In the genomic region with DNA sequence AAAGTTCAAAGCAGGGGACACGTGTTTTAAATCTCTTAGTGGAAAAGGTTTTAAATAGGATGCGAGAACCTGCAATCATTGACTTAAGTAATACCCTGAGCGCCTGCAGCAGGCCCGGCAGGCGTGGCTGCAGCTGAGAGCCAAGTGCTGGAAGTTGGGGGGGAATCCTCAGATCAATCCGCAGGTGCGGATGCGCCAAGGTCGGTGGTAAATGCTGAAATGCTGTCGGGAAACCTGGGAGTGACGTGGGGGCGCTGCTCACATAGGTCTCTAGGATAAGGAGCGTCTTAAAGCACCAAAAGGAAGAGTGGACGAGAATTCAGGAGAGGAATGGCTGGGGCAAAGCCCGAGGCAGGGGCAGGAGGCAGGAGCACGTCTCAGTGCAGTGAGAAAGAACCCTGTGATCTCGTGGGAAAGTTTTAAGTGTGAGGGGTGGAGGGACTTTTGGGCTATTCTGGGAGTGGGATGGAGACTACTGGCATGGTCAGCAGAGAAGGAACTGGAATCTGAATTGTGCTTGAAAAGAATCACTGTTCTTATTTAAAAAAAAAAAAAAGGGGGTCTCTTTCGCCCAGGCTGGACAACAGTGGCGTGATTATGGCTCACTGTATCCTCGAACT, we compare ENCODE assay signal across 8 cellular contexts. TPM values are rescaled to one million over a fixed set of nuclear protein-coding genes. Genes with fewer than 3 reads are reported as not detected.
DNase-seq lines count a peak whose midpoint lies in the region; ATAC-seq and TF ChIP-seq lines count a peak whose summit lies in the region.

No MANE protein-coding gene starts in this region.

- CTCF ChIA-PET in CD4-positive, alpha-beta memory T cell (lab: Charles Lee; ENCODE audit: partially characterized antibody), result interaction anchor here (1.3 to 6.6 kb wide), 4 partner anchors 10 to 44 kb away, joined by 3 to 46 read pairs (median 4); partner anchors contain the start of gene GPR132
- CTCF ChIA-PET in HEK293T (lab: Yijun Ruan, JAX), result interaction anchor here (0.9 to 1.5 kb wide), 2 partner anchors 15 to 24 kb away, joined by 5 to 11 read pairs; no protein-coding TSS in a partner anchor

- intact Hi-C loops in CD4-positive, alpha-beta memory T cell (cut with micrococcal nuclease), result loop anchor here (1.0 to 5.0 kb wide), 10 partner anchors 12 to 1304 kb away; partner anchors contain the start of genes BRF1, CLBA1, GPR132 and SIVA1

- H3K9me3 Mint-ChIP-seq in CD4-positive, alpha-beta memory T cell, result no peaks in the 10 kb centered on the region

- H3K36me3 Mint-ChIP-seq in CD4-positive, alpha-beta memory T cell, result peaks cover 0 to 12% of the 10 kb centered on the region in 2 donors

- no peaks in the 10 kb centered on the region for H3K9me3 ChIP-seq in CD4-positive, alpha-beta memory T cell (ENCODE audit: control insufficient read depth in 1 of 2, low read length in 2 of 2)
- H3K9me3 ChIP-seq in iPS-18a (ENCODE audit: control insufficient read depth, low read depth, low read length) (no peaks in the 10 kb centered on the region), skeletal muscle tissue (ENCODE audit: control insufficient read depth in 3 of 3, low read length in 3 of 3) (no peaks in the 10 kb centered on the region)

- H3K36me3 ChIP-seq in CD4-positive, alpha-beta memory T cell (ENCODE audit: insufficient read depth, low read length), result no peaks in the 10 kb centered on the region
- H3K36me3 ChIP-seq in iPS-18a (ENCODE audit: control insufficient read depth, low read depth, low read length), result no peaks in the 10 kb centered on the region
- H3K36me3 ChIP-seq in skeletal muscle tissue (ENCODE audit: control insufficient read depth in 3 of 3, insufficient read depth in 3 of 3, low read length in 3 of 3), result no peaks in the 10 kb centered on the region

- H3K4me3 Mint-ChIP-seq in CD4-positive, alpha-beta memory T cell, result peak overlapping the region; percentile 88 to 94 (median 90)

- no peak for DNase-seq in CD4-positive, alpha-beta memory T cell
- DNase-seq in HEK293T (ENCODE audit: extremely low spot score) (no peak), NOMO-1 (lab: John Stamatoyannopoulos, UW; ENCODE audit: unreplicated experiment in 2 of 2) (peak; percentile 42 to 64)

- peak overlapping the region; percentile 61 for H3K27ac ChIP-seq in CD4-positive, alpha-beta memory T cell (ENCODE audit: low read depth, low read length)
- H3K27ac ChIP-seq in angular gyrus (ENCODE audit: low read depth, low read length), result peak overlapping the region; percentile 62
- H3K27ac ChIP-seq in iPS-18a (ENCODE audit: low read length), result peak overlapping the region; percentile 19
- peak overlapping the region; percentile 52 for H3K27ac ChIP-seq in skeletal muscle tissue (ENCODE audit: low read depth, low read length)

- peak overlapping the region; percentile 91 for H3K9ac ChIP-seq in iPS-18a (ENCODE audit: low read length)
- H3K9ac ChIP-seq in skeletal muscle tissue (ENCODE audit: low read depth in 1 of 3, low read length in 3 of 3), result peak overlapping the region; percentile 82 to 90 (median 89)

- H3K27me3 Mint-ChIP-seq in CD4-positive, alpha-beta memory T cell, result peaks cover 0 to 1% of the 10 kb centered on the region in 2 donors

- H3K27ac Mint-ChIP-seq in CD4-positive, alpha-beta memory T cell, result peak overlapping the region; percentile 92 to 97 (median 94)

- H3K4me1 Mint-ChIP-seq in CD4-positive, alpha-beta memory T cell, result peaks cover 24 to 82% (median 53%) of the 10 kb centered on the region in 4 donors

- ATAC-seq in GM19452 (IDR thresholded peaks at IDR 0.05; ENCODE audit: unreplicated experiment), result no peak
- ATAC-seq in HG02763 (IDR thresholded peaks at IDR 0.05; ENCODE audit: unreplicated experiment), result no peak

- POLR2A ChIA-PET in CD4-positive, alpha-beta memory T cell (lab: Charles Lee; ENCODE audit: partially characterized antibody), result interaction anchor here (0.6 to 4.9 kb wide), 11 partner anchors 7 to 279 kb away, joined by 3 to 70 read pairs (median 8); partner anchors contain the start of genes BRF1, CLBA1 and GPR132
- POLR2A ChIA-PET in HEK293T (lab: Yijun Ruan, JAX), result interaction anchor here (0.9 to 2.9 kb wide), 6 partner anchors 12 to 54 kb away, joined by 3 to 57 read pairs (median 11); partner anchors contain the start of gene CLBA1

- peak overlapping the region; percentile 61 to 71 for H3K4me3 ChIP-seq in CD4-positive, alpha-beta memory T cell (ENCODE audit: low read length in 2 of 2)
- H3K4me3 ChIP-seq in iPS-18a (ENCODE audit: low read length) (peak overlapping the region; percentile 85), skeletal muscle tissue (ENCODE audit: low read length in 3 of 3) (peak overlapping the region; percentile 77 to 88 (median 87))

- no peaks in the 10 kb centered on the region for H3K27me3 ChIP-seq in CD4-positive, alpha-beta memory T cell (ENCODE audit: insufficient read depth, low read length)
- H3K27me3 ChIP-seq in iPS-18a (ENCODE audit: control insufficient read depth, insufficient read depth, low read length) (no peaks in the 10 kb centered on the region), skeletal muscle tissue (ENCODE audit: control insufficient read depth in 3 of 3, insufficient read depth in 3 of 3, low read length in 3 of 3) (no peaks in the 10 kb centered on the region)

- H3K4me1 ChIP-seq in CD4-positive, alpha-beta memory T cell (ENCODE audit: insufficient read depth, low read length), result peaks cover 68% of the 10 kb centered on the region
- H3K4me1 ChIP-seq in iPS-18a (ENCODE audit: control insufficient read depth, low read depth, low read length), result peaks cover 14% of the 10 kb centered on the region
- peaks cover 20 to 29% (median 20%) of the 10 kb centered on the region in 3 donors for H3K4me1 ChIP-seq in skeletal muscle tissue (ENCODE audit: control insufficient read depth in 3 of 3, insufficient read depth in 3 of 3, low read length in 3 of 3)

TF ChIP-seq in HEK293T, 16 proteins besides CTCF, POLR2A, EP300 and RAD21:
- TF ChIP-seq L3MBTL2 (conservative IDR thresholded peaks at IDR 0.05) (peak; percentile 86), SUZ12 (IDR thresholded peaks at IDR 0.05) (no peak)

RNA-seq across cellular contexts. Expression of gene CDCA4, which starts 0.9 kb away (rescaled TPM):
- total RNA-seq in CD4-positive, alpha-beta memory T cell, result 10 to 100 TPM; 17.1 to 19.0 TPM
- polyA plus RNA-seq in CD4-positive, alpha-beta memory T cell, result 10 to 100 TPM; 18.7 to 20.9 TPM
- total RNA-seq in skeletal muscle tissue, result 15.1 TPM

RNA-seq across cellular contexts. Expression of gene CLBA1, which starts 36.2 kb away (rescaled TPM):
- 1 to 10 TPM; 1.3 to 1.6 TPM for total RNA-seq in CD4-positive, alpha-beta memory T cell
- 1 to 10 TPM; 1.2 to 1.3 TPM for polyA plus RNA-seq in CD4-positive, alpha-beta memory T cell
- total RNA-seq in skeletal muscle tissue, result 2.1 TPM

RNA-seq across cellular contexts. Expression of gene GPR132, which starts 43.5 kb away (rescaled TPM):
- 10 to 100 TPM; 47.3 to 49.2 TPM for total RNA-seq in CD4-positive, alpha-beta memory T cell
- polyA plus RNA-seq in CD4-positive, alpha-beta memory T cell, result 10 to 100 TPM in 1 of 2 donors, 1 to 10 TPM in 1; 4.9 to 40.0 TPM
- 1.6 TPM for total RNA-seq in skeletal muscle tissue

RNA-seq across cellular contexts. Expression of gene AHNAK2, which starts 43.6 kb away (rescaled TPM):
- total RNA-seq in CD4-positive, alpha-beta memory T cell, result under 1 TPM; 0.06 to 0.15 TPM
- polyA plus RNA-seq in CD4-positive, alpha-beta memory T cell, result not detected
- total RNA-seq in skeletal muscle tissue, result 11.5 TPM

Comparison
In these comparisons a context has a peak if more than half of its experiments do, and no peak if none do; other contexts are left out.
1. DNase-seq: peak in NOMO-1 (2 of 2); none in CD4-positive, alpha-beta memory T cell (0 of 5) and HEK293T (single experiment).
2. RNA of gene GPR132, which starts 43.5 kb away (total RNA-seq): 47.3 to 49.2 TPM in CD4-positive, alpha-beta memory T cell; 1.6 TPM in skeletal muscle tissue (single experiment); every median in the first group is over 10 times any median in the second.
3. Peak in every context shown above with its lines, with median percentiles within 50 percentile points of each other: H3K27ac ChIP-seq and H3K4me3 ChIP-seq.